Comparison of ENCODE assay signal across 27 cellular contexts in genomic region chr11:97419729-97420128, GRCh38.
"Had no signal": no experiment of that assay in that cellular context is flagged by ENCODE, and none has a peak within 500 bp of the region (broad histone marks: within the 10 kb centered on the region; RNA-seq: fewer than 3 reads in every experiment).

No MANE protein-coding gene starts in this region.

- H3K27ac Mint-ChIP-seq: mesothelial cell of epicardium, naive B cell had no signal

- H3K27ac ChIP-seq: coronary artery, dorsolateral prefrontal cortex, epithelial cell of prostate, esophagus squamous epithelium, gastrocnemius medialis, heart right ventricle, left lung, lower lobe of right lung had no signal

- H3K36me3 Mint-ChIP-seq: naive B cell had no signal

- DNase-seq: dermis blood vessel endothelial cell; dorsolateral prefrontal cortex; effector CD4-positive, alpha-beta T cell; effector memory CD4-positive, alpha-beta T cell; erythroblast; esophagus squamous epithelium; foreskin fibroblast; foreskin melanocyte; gastrocnemius medialis; glutamatergic neuron; head of caudate nucleus; heart right ventricle; hippocampal formation; left cardiac atrium; left lung; left ventricle myocardium superior; lower lobe of right lung; mesenchymal stem cell; mucosa of descending colon; naive B cell had no signal

- FAIRE-seq: colon, islet of Langerhans, keratinocyte had no signal

- H3K4me1 ChIP-seq: esophagus squamous epithelium, gastrocnemius medialis, heart right ventricle, left lung, lower lobe of right lung had no signal

- H3K36me3 ChIP-seq: esophagus squamous epithelium, gastrocnemius medialis, heart right ventricle, left lung, lower lobe of right lung had no signal

- H3K4me3 ChIP-seq: coronary artery, dorsolateral prefrontal cortex, esophagus squamous epithelium, gastrocnemius medialis, heart right ventricle, left lung, lower lobe of right lung, mucosa of descending colon had no signal

- H3K27me3 ChIP-seq: dorsolateral prefrontal cortex, esophagus squamous epithelium, gastrocnemius medialis, heart right ventricle, left lung had no signal

- H3K4me1 Mint-ChIP-seq: mesothelial cell of epicardium, naive B cell had no signal

- H3K27me3 Mint-ChIP-seq: naive B cell had no signal

- H3K9me3 ChIP-seq: esophagus squamous epithelium, gastrocnemius medialis, lower lobe of right lung had no signal

- H3K4me3 Mint-ChIP-seq: mesothelial cell of epicardium, naive B cell had no signal

- ATAC-seq: esophagus mucosa, gastrocnemius medialis, heart right ventricle, left cardiac atrium, left lung, left ventricle myocardium superior, lower lobe of right lung, mucosa of descending colon had no signal
